In genomic region chr10:124725791-124726190, GRCh38 we compare ENCODE assay signal across 20 cellular contexts. TPM values are rescaled to one million over a fixed set of nuclear protein-coding genes. Genes with fewer than 3 reads are reported as not detected.
DNase-seq lines count a peak whose midpoint lies in the region; ATAC-seq and TF ChIP-seq lines count a peak whose summit lies in the region.
"Had no signal": no experiment of that assay in that cellular context is flagged by ENCODE, and none has a peak within 500 bp of the region (broad histone marks: within the 10 kb centered on the region; RNA-seq: fewer than 3 reads in every experiment).

No MANE protein-coding gene starts in this region.

- peaks cover 24% of the 10 kb centered on the region for H3K36me3 Mint-ChIP-seq in central memory CD8-positive, alpha-beta T cell (ENCODE audit: insufficient read depth)

- H3K27me3 Mint-ChIP-seq in central memory CD8-positive, alpha-beta T cell: no peaks in the 10 kb centered on the region
- H3K27me3 Mint-ChIP-seq: activated naive CD4-positive, alpha-beta T cell treated with anti-CD3 and anti-CD28 coated beads, Interleukin-2, amount 50 U/mL, for 24 hours had no signal

- H3K27me3 ChIP-seq in left ventricle myocardium inferior (ENCODE audit: low read depth) (no peaks in the 10 kb centered on the region), right cardiac atrium (ENCODE audit: control insufficient read depth, insufficient read depth) (no peaks in the 10 kb centered on the region), upper lobe of right lung (no peaks in the 10 kb centered on the region)
- H3K27me3 ChIP-seq: hepatocyte, pancreas had no signal

- no peaks in the 10 kb centered on the region for H3K9me3 Mint-ChIP-seq in central memory CD8-positive, alpha-beta T cell
- H3K9me3 Mint-ChIP-seq: activated naive CD4-positive, alpha-beta T cell treated with anti-CD3 and anti-CD28 coated beads, Interleukin-2, amount 50 U/mL, for 24 hours had no signal

- WGBS in right cardiac atrium: 92% methylated on average over 7 of the region's 7 CpGs

- ATAC-seq in right cardiac atrium (no peak), upper lobe of right lung (no peak), Right ventricle myocardium inferior (no peak), HG02884 (IDR thresholded peaks at IDR 0.05; ENCODE audit: unreplicated experiment) (no peak)
- no peak for ATAC-seq in central memory CD8-positive, alpha-beta T cell (replicated peaks; ENCODE audit: extremely low read depth, poor library complexity, severe bottlenecking)
- ATAC-seq: pancreas had no signal

- no peak for DNase-seq in left ventricle myocardium inferior
- DNase-seq in right cardiac atrium: no peak
- no peak for DNase-seq in central memory CD8-positive, alpha-beta T cell (ENCODE audit: low spot score in 2 of 2)
- DNase-seq in posterior vena cava (ENCODE audit: low spot score): peak; percentile 31
- peak; percentile 26 for DNase-seq in upper lobe of right lung
- DNase-seq in NCI-H1105 (lab: John Stamatoyannopoulos, UW): no peak
- no peak for DNase-seq in Right ventricle myocardium inferior (ENCODE audit: missing footprints)
- DNase-seq: activated CD4-positive, alpha-beta T cell treated with anti-CD3 and anti-CD28 coated beads, Interleukin-2, amount 50 U/mL, for 48 hours; cortex of kidney; EL; islet precursor cell; Kasumi-1; NCI-H1105 treated with DMSO at 0.1 percent for 48 hours; NCI-H510A treated with DMSO at 0.1 percent for 48 hours; pancreas; stimulated activated CD4-positive, alpha-beta T cell treated with anti-CD3 and anti-CD28 coated beads, Interleukin-2, amount 100 ng/mL, for 24 hours had no signal

- H3K4me3 Mint-ChIP-seq in central memory CD8-positive, alpha-beta T cell: peak overlapping the region; percentile 10
- H3K4me3 Mint-ChIP-seq: activated naive CD4-positive, alpha-beta T cell treated with anti-CD3 and anti-CD28 coated beads, Interleukin-2, amount 50 U/mL, for 24 hours had no signal

- peaks cover 100% of the 10 kb centered on the region for H3K4me1 ChIP-seq in left ventricle myocardium inferior
- peaks cover 56% of the 10 kb centered on the region for H3K4me1 ChIP-seq in right cardiac atrium (ENCODE audit: control insufficient read depth, insufficient read depth, low read length)
- H3K4me1 ChIP-seq in upper lobe of right lung: peaks cover 70% of the 10 kb centered on the region

- H3K9me3 ChIP-seq in left ventricle myocardium inferior (replicated peaks): no peaks in the 10 kb centered on the region
- no peaks in the 10 kb centered on the region for H3K9me3 ChIP-seq in right cardiac atrium (ENCODE audit: control insufficient read depth, low read length)
- H3K9me3 ChIP-seq in upper lobe of right lung: no peaks in the 10 kb centered on the region
- H3K9me3 ChIP-seq: pancreas had no signal

- H3K4me3 ChIP-seq in left ventricle myocardium inferior (no peak overlapping the region), right cardiac atrium (ENCODE audit: low read length) (no peak overlapping the region), upper lobe of right lung (no peak overlapping the region)
- H3K4me3 ChIP-seq: hepatocyte, lung, pancreas had no signal

- TF ChIP-seq CTCF in left ventricle myocardium inferior (IDR thresholded peaks at IDR 0.05; ENCODE audit: borderline replicate concordance) (no peak), upper lobe of right lung (IDR thresholded peaks at IDR 0.05) (no peak)

- H3K27ac ChIP-seq in left ventricle myocardium inferior (replicated peaks) (peak overlapping the region; percentile 91), right cardiac atrium (ENCODE audit: low read length) (no peak overlapping the region), upper lobe of right lung (no peak overlapping the region)
- H3K27ac ChIP-seq: pancreas had no signal

- intact Hi-C loops in left ventricle myocardium inferior (cut with micrococcal nuclease) (no loop called here), right cardiac atrium (cut with DNase I) (no loop called here), posterior vena cava (cut with DNase I) (no loop called here), upper lobe of right lung (cut with DNase I) (no loop called here), Right ventricle myocardium inferior (cut with DNase I) (no loop called here)

- H3K27ac Mint-ChIP-seq in central memory CD8-positive, alpha-beta T cell (ENCODE audit: low read depth): no peak overlapping the region

- H3K4me1 Mint-ChIP-seq in central memory CD8-positive, alpha-beta T cell: peaks cover 88% of the 10 kb centered on the region

- H3K36me3 ChIP-seq in left ventricle myocardium inferior (no peaks in the 10 kb centered on the region), upper lobe of right lung (no peaks in the 10 kb centered on the region)
- H3K36me3 ChIP-seq: pancreas had no signal

RNA-seq across cellular contexts. Expression of gene FAM53B, which starts 18.4 kb away (rescaled TPM):
- total RNA-seq in left ventricle myocardium inferior (53.4 TPM), right cardiac atrium (10 to 100 TPM; 34.6 to 58.3 (median 49.8) TPM), posterior vena cava (10 to 100 TPM; 15.6 to 21.4 TPM), upper lobe of right lung (31.4 TPM), Right ventricle myocardium inferior (41.2 TPM)
- 39.5 TPM for polyA plus RNA-seq in right cardiac atrium

Comparison
In these comparisons a context has a peak if more than half of its experiments do, and no peak if none do; other contexts are left out.
1. DNase-seq: peak in posterior vena cava (single experiment) and upper lobe of right lung (single experiment); none in left ventricle myocardium inferior (single experiment), right cardiac atrium (0 of 3), central memory CD8-positive, alpha-beta T cell (0 of 2), NCI-H1105 (single experiment) and Right ventricle myocardium inferior (single experiment).